ENCODE assay signal across 19 cellular contexts in the genomic region with DNA sequence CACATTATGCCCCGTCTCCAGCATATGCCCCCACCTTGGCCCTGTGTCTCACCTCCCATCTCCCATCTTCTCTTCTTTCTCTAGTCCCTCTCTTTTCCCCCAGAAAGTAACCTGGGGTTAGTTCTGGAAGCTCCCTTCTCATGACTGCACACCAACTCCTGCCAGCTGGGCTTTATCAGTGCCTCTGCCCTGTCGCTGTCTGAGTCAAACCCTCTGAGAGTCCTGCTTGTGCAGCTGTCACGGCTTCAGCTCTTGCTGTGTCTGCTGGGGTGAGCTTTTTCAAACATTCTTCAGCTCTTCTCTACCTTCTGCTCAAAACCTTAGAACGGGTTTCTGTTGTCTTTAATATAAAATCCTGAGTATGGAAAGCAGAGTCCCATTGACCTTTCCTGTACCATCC.
A peak's percentile ranks its signal among the peaks of the same experiment; 100 is the strongest.
DNase-seq lines count a peak whose midpoint lies in the region; ATAC-seq and TF ChIP-seq lines count a peak whose summit lies in the region.
"Had no signal": no experiment of that assay in that cellular context is flagged by ENCODE, and none has a peak within 500 bp of the region (broad histone marks: within the 10 kb centered on the region; RNA-seq: fewer than 3 reads in every experiment).

No MANE protein-coding gene starts in this region.

- no peak for TF ChIP-seq RAD21 in HCT116 (IDR thresholded peaks at IDR 0.05; ENCODE audit: low read depth)

- H3K27ac ChIP-seq in HCT116 (ENCODE audit: low read depth, low read length) (no peak overlapping the region), psoas muscle (no peak overlapping the region)
- H3K27ac ChIP-seq in naive thymus-derived CD4-positive, alpha-beta T cell (ENCODE audit: low read depth, low read length): no peak overlapping the region
- H3K27ac ChIP-seq: BLaER1, C4-2B had no signal

- no TSS peak for BruUV-seq in HCT116 (replicated peaks; lab: Mats Ljungman, UMichigan)

- no peak overlapping the region for H3K27ac Mint-ChIP-seq in naive thymus-derived CD4-positive, alpha-beta T cell
- no peak overlapping the region for H3K27ac Mint-ChIP-seq in chondrocyte (ENCODE audit: unreplicated experiment)
- H3K27ac Mint-ChIP-seq: B cell; CD4-positive, CD25-positive, alpha-beta regulatory T cell; CD8-positive, alpha-beta T cell; GM23338; H9; HFFc6 had no signal

- POLR2A ChIA-PET in HCT116 (lab: Charles Lee): no interaction called here
- POLR2A ChIA-PET in naive thymus-derived CD4-positive, alpha-beta T cell (lab: Charles Lee): no interaction called here

- WGBS in psoas muscle, 3 donors: 25 to 48% (median 35%) methylated on average over 4 of the region's 4 CpGs

- H3K4me1 ChIP-seq in HCT116 (ENCODE audit: control insufficient read depth in 1 of 2, insufficient read depth in 2 of 2, low read length in 2 of 2): no peaks in the 10 kb centered on the region
- no peaks in the 10 kb centered on the region for H3K4me1 ChIP-seq in naive thymus-derived CD4-positive, alpha-beta T cell (ENCODE audit: control insufficient read depth in 2 of 2, insufficient read depth in 2 of 2, low read length in 2 of 2)
- no peaks in the 10 kb centered on the region for H3K4me1 ChIP-seq in psoas muscle
- H3K4me1 ChIP-seq: Caco-2 had no signal

- H3K4me3 ChIP-seq in HCT116 (replicated peaks in 1 of 2; ENCODE audit: low read depth in 1 of 2, low read length in 2 of 2) (no peak overlapping the region), psoas muscle (no peak overlapping the region)
- H3K4me3 ChIP-seq in naive thymus-derived CD4-positive, alpha-beta T cell (ENCODE audit: low read length): no peak overlapping the region
- H3K4me3 ChIP-seq: BLaER1, GM12878, GM23338 had no signal

- no peaks in the 10 kb centered on the region for H3K4me1 Mint-ChIP-seq in naive thymus-derived CD4-positive, alpha-beta T cell
- no peaks in the 10 kb centered on the region for H3K4me1 Mint-ChIP-seq in chondrocyte (ENCODE audit: low read depth)
- H3K4me1 Mint-ChIP-seq: B cell had no signal

- peaks cover under 1 to 24% (median 10%) of the 10 kb centered on the region in 5 donors for H3K27me3 Mint-ChIP-seq in naive thymus-derived CD4-positive, alpha-beta T cell
- H3K27me3 Mint-ChIP-seq in chondrocyte (ENCODE audit: low read depth): peaks cover 22% of the 10 kb centered on the region

- no peak for TF ChIP-seq POLR2A in HCT116 (IDR thresholded peaks at IDR 0.05; ENCODE audit: borderline replicate concordance, extremely low read depth, insufficient read depth, insufficient read length)

- TF ChIP-seq CTCF in HCT116 (IDR thresholded peaks at IDR 0.05 in 2 of 3, conservative IDR thresholded peaks at IDR 0.05 in 1 of 3; ENCODE audit: borderline replicate concordance in 1 of 3, insufficient read depth in 1 of 3, low read depth in 2 of 3, low read length in 2 of 3): no peak
- no peak for TF ChIP-seq CTCF in psoas muscle (IDR thresholded peaks at IDR 0.05)
- no peak for TF ChIP-seq CTCF in chondrocyte (IDR thresholded peaks at IDR 0.05)

- CTCF ChIA-PET in HCT116 (lab: Charles Lee): no interaction called here
- CTCF ChIA-PET in naive thymus-derived CD4-positive, alpha-beta T cell (lab: Charles Lee): no interaction called here

- no peaks in the 10 kb centered on the region for H3K9me2 ChIP-seq in HCT116 (ENCODE audit: insufficient read depth)

- intact Hi-C loops in HCT116 (cut with micrococcal nuclease): no loop called here
- intact Hi-C loops in posterior vena cava (cut with DNase I): no loop called here
- intact Hi-C loops in naive thymus-derived CD4-positive, alpha-beta T cell (cut with micrococcal nuclease): no loop called here
- intact Hi-C loops in psoas muscle (cut with DNase I): no loop called here

- H3K9me3 ChIP-seq in HCT116 (ENCODE audit: control insufficient read depth in 1 of 2, insufficient read depth in 1 of 2, low read depth in 1 of 2, low read length in 2 of 2) (no peaks in the 10 kb centered on the region), psoas muscle (no peaks in the 10 kb centered on the region)
- no peaks in the 10 kb centered on the region for H3K9me3 ChIP-seq in naive thymus-derived CD4-positive, alpha-beta T cell (ENCODE audit: control insufficient read depth in 2 of 3, low read length in 3 of 3)
- H3K9me3 ChIP-seq: BLaER1, Caco-2 had no signal

- H3K4me3 Mint-ChIP-seq in naive thymus-derived CD4-positive, alpha-beta T cell: no peak overlapping the region
- no peak overlapping the region for H3K4me3 Mint-ChIP-seq in chondrocyte (ENCODE audit: unreplicated experiment)
- H3K4me3 Mint-ChIP-seq: B cell; CD4-positive, CD25-positive, alpha-beta regulatory T cell; CD8-positive, alpha-beta T cell; GM23338; H9; HFFc6 had no signal

- H3K27me3 ChIP-seq in HCT116 (ENCODE audit: insufficient read depth, low read length): peaks cover 63% of the 10 kb centered on the region
- no peaks in the 10 kb centered on the region for H3K27me3 ChIP-seq in naive thymus-derived CD4-positive, alpha-beta T cell (ENCODE audit: control insufficient read depth in 2 of 2, insufficient read depth in 2 of 2, low read length in 2 of 2)
- peaks cover 0 to 7% (median 4%) of the 10 kb centered on the region in 3 donors for H3K27me3 ChIP-seq in psoas muscle (ENCODE audit: insufficient read depth in 3 of 3, low read length in 2 of 3)
- H3K27me3 ChIP-seq: BLaER1 had no signal

- no peak overlapping the region for H3K4me2 ChIP-seq in HCT116 (ENCODE audit: low read length)
- H3K4me2 ChIP-seq: BLaER1, GM23338 had no signal

- no peak overlapping the region for H2AFZ ChIP-seq in HCT116 (ENCODE audit: low read depth, low read length, poor library complexity, severe bottlenecking)
- H2AFZ ChIP-seq: GM23338 had no signal

- H3K9ac ChIP-seq in HCT116 (ENCODE audit: low read length): no peak overlapping the region
- H3K9ac ChIP-seq: BLaER1 had no signal

- H3K36me3 ChIP-seq in HCT116 (ENCODE audit: control insufficient read depth in 1 of 2, insufficient read depth in 2 of 2, low read length in 2 of 2) (no peaks in the 10 kb centered on the region), psoas muscle (ENCODE audit: insufficient read depth in 1 of 2, low read depth in 1 of 2) (no peaks in the 10 kb centered on the region)
- H3K36me3 ChIP-seq in naive thymus-derived CD4-positive, alpha-beta T cell (ENCODE audit: control insufficient read depth in 2 of 3, insufficient read depth in 3 of 3, low read length in 3 of 3): no peaks in the 10 kb centered on the region
- H3K36me3 ChIP-seq: BLaER1 had no signal

- H3K79me2 ChIP-seq in HCT116 (ENCODE audit: insufficient read depth, low read length): no peaks in the 10 kb centered on the region

- peaks cover 0 to 5% (median 0%) of the 10 kb centered on the region in 11 donors for H3K9me3 Mint-ChIP-seq in naive thymus-derived CD4-positive, alpha-beta T cell
- no peaks in the 10 kb centered on the region for H3K9me3 Mint-ChIP-seq in chondrocyte (ENCODE audit: low read depth)
- H3K9me3 Mint-ChIP-seq: CD8-positive, alpha-beta T cell; GM23338; H9 had no signal

- no peak for DNase-seq in HCT116 (ENCODE audit: low read depth, low spot score)
- DNase-seq in hepatic stellate cell (ENCODE audit: low spot score): peak; percentile 67
- peak; percentile 45 for DNase-seq in posterior vena cava (ENCODE audit: low spot score)
- no peak for DNase-seq in naive thymus-derived CD4-positive, alpha-beta T cell
- DNase-seq in psoas muscle: no peak
- no peak for DNase-seq in chondrocyte (ENCODE audit: low spot score)
- DNase-seq: Caco-2; CD4-positive, CD25-positive, alpha-beta regulatory T cell; CD8-positive, alpha-beta T cell; DMS153; EL; GDM1; H9; HFFc6 had no signal

- H4K20me1 ChIP-seq in HCT116 (ENCODE audit: insufficient read depth): no peaks in the 10 kb centered on the region
- H4K20me1 ChIP-seq: BLaER1 had no signal

- no peak for ATAC-seq in HCT116
- ATAC-seq in naive thymus-derived CD4-positive, alpha-beta T cell: no peak
- no peak for ATAC-seq in psoas muscle
- ATAC-seq: CD8-positive, alpha-beta T cell; GM12878; GM23338 had no signal

- RAD21 ChIA-PET in HCT116 (lab: Charles Lee; ENCODE audit: low non-redundant PET in 1 of 2, low total read pairs in 2 of 2, uncharacterized antibody in 2 of 2, unreplicated experiment in 2 of 2): no interaction called here

- H3K36me3 Mint-ChIP-seq in naive thymus-derived CD4-positive, alpha-beta T cell: no peaks in the 10 kb centered on the region
- no peaks in the 10 kb centered on the region for H3K36me3 Mint-ChIP-seq in chondrocyte (ENCODE audit: low read depth)
- H3K36me3 Mint-ChIP-seq: CD4-positive, CD25-positive, alpha-beta regulatory T cell; CD8-positive, alpha-beta T cell had no signal

TF ChIP-seq in HCT116, 20 proteins besides CTCF, POLR2A, EP300 and RAD21:
- 0 out of 2 replicates have a peak, but pooled peaks have one; percentile 1 for TF ChIP-seq EZH2phosphoT487 (IDR thresholded peaks at IDR 0.05; ENCODE audit: borderline replicate concordance)
- no peak for TF ChIP-seq SIN3A (IDR thresholded peaks at IDR 0.05; ENCODE audit: low read depth)
TF ChIP-seq in HCT116: peak in this region for 1.

Comparison
In these comparisons a context has a peak if more than half of its experiments do, and no peak if none do; other contexts are left out.
1. DNase-seq: peak in hepatic stellate cell (single experiment) and posterior vena cava (single experiment); none in HCT116 (single experiment), naive thymus-derived CD4-positive, alpha-beta T cell (0 of 9), psoas muscle (0 of 2) and chondrocyte (single experiment).